In genomic region chr9:117074337-117074662, GRCh38 we compare ENCODE assay signal across 2 cellular contexts.
TF ChIP-seq lines count a peak whose summit lies in the region.

No MANE protein-coding gene starts in this region.

TF ChIP-seq in IMR-90, 13 proteins besides CTCF, POLR2A, EP300 and RAD21:
- TF ChIP-seq CEBPB (IDR thresholded peaks at IDR 0.05; ENCODE audit: low read depth, low read length) = no peak
- no peak for TF ChIP-seq MXI1 (IDR thresholded peaks at IDR 0.05; ENCODE audit: borderline replicate concordance, low read depth, low read length)
- no peak for TF ChIP-seq FOS (IDR thresholded peaks at IDR 0.05; ENCODE audit: low read depth, low read length)
- TF ChIP-seq USF2 (IDR thresholded peaks at IDR 0.05; ENCODE audit: low read depth, low read length) = no peak
- no peak for TF ChIP-seq ELK1 (IDR thresholded peaks at IDR 0.05; ENCODE audit: borderline replicate concordance, low read depth, low read length)
- TF ChIP-seq MAZ (IDR thresholded peaks at IDR 0.05; ENCODE audit: borderline replicate concordance, low read depth, low read length) = no peak
- no peak for TF ChIP-seq BHLHE40 (IDR thresholded peaks at IDR 0.05; ENCODE audit: low read depth, low read length)
- no peak for TF ChIP-seq RCOR1 (IDR thresholded peaks at IDR 0.05; ENCODE audit: insufficient replicate concordance, low read length)
- no peak for TF ChIP-seq NFE2L2 (IDR thresholded peaks at IDR 0.05; ENCODE audit: low read depth, low read length)
- no peak for TF ChIP-seq RFX5 (IDR thresholded peaks at IDR 0.05; ENCODE audit: low read depth, low read length)
- TF ChIP-seq SMC3 (IDR thresholded peaks at IDR 0.05; ENCODE audit: low read depth, low read length) = no peak
- TF ChIP-seq MAFK (IDR thresholded peaks at IDR 0.05; ENCODE audit: low read depth, low read length) = no peak
- TF ChIP-seq CHD1 (IDR thresholded peaks at IDR 0.05; ENCODE audit: low read depth, low read length) = no peak

TF ChIP-seq in H1, 55 proteins besides CTCF, POLR2A, EP300 and RAD21:
- TF ChIP-seq HDAC2 (IDR thresholded peaks at IDR 0.05; ENCODE audit: borderline replicate concordance in 1 of 2, low read depth in 2 of 2, low read length in 2 of 2) (no peak), CBX5 (IDR thresholded peaks at IDR 0.05; ENCODE audit: low read depth, low read length) (no peak), POU5F1 (IDR thresholded peaks at IDR 0.05; ENCODE audit: low read depth, low read length) (no peak), JUN (IDR thresholded peaks at IDR 0.05; ENCODE audit: low read depth, low read length) (no peak), ZNF274 (IDR thresholded peaks at IDR 0.05; ENCODE audit: borderline replicate concordance, extremely low read depth, low read length) (no peak), SIX5 (IDR thresholded peaks at IDR 0.05; ENCODE audit: low read depth, low read length) (no peak), TAF7 (optimal IDR thresholded peaks at IDR 0.05; ENCODE audit: borderline replicate concordance, low read depth, low read length) (no peak), SRF (IDR thresholded peaks at IDR 0.05; ENCODE audit: low read depth, low read length) (no peak), PHF8 (conservative IDR thresholded peaks at IDR 0.05; ENCODE audit: low read depth, low read length) (no peak), EGR1 (IDR thresholded peaks at IDR 0.05; ENCODE audit: borderline replicate concordance, low read depth, low read length) (no peak), TBP (IDR thresholded peaks at IDR 0.05; ENCODE audit: low read depth, low read length) (no peak), HDAC6 (IDR thresholded peaks at IDR 0.05; ENCODE audit: low read depth, low read length) (no peak), KDM4A (IDR thresholded peaks at IDR 0.05; ENCODE audit: low read depth, low read length, severe bottlenecking) (no peak), ATF2 (IDR thresholded peaks at IDR 0.05; ENCODE audit: low read length) (no peak)
- TF ChIP-seq, protein P1, sequence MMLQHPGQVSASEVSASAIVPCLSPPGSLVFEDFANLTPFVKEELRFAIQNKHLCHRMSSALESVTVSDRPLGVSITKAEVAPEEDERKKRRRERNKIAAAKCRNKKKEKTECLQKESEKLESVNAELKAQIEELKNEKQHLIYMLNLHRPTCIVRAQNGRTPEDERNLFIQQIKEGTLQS (IDR thresholded peaks at IDR 0.05; ENCODE audit: insufficient read depth, low read depth, low read length) = no peak
